21 cellular contexts compared by ENCODE assay signal in genomic region chr7:14432936-14433335, GRCh38.
"Had no signal": no experiment of that assay in that cellular context is flagged by ENCODE, and none has a peak within 500 bp of the region (broad histone marks: within the 10 kb centered on the region; RNA-seq: fewer than 3 reads in every experiment).

No MANE protein-coding gene starts in this region.

- H3K4me1 ChIP-seq: sigmoid colon, upper lobe of right lung had no signal

- H3K27ac ChIP-seq: coronary artery, sigmoid colon, thoracic aorta, upper lobe of right lung had no signal

- H3K27me3 Mint-ChIP-seq: activated CD4-positive, alpha-beta T cell treated with anti-CD3 and anti-CD28 coated beads, Interleukin-2, amount 10 ng/mL, durations not matched to agents 7 days and 5 days; activated naive CD8-positive, alpha-beta T cell; brain; central memory CD8-positive, alpha-beta T cell; natural killer cell treated with Interleukin-12 subunit alpha and Interleukin-12 subunit beta and Interleukin-15 and Interleukin-18, amount 100 ng/mL, for 72 hours had no signal

- DNase-seq: activated CD4-positive, alpha-beta T cell treated with anti-CD3 and anti-CD28 coated beads, Interleukin-2, amount 10 ng/mL, durations not matched to agents 7 days and 5 days; activated CD4-positive, CD25-positive, alpha-beta regulatory T cell; activated CD8-positive, alpha-beta memory T cell treated with anti-CD3 and anti-CD28 coated beads, Interleukin-2, amount 50 U/mL, for 48 hours; activated gamma-delta T cell treated with Interleukin-2 at 50 U/mL for 16 hours; amygdala; effector memory CD4-positive, alpha-beta T cell; foreskin melanocyte; head of caudate nucleus; mammary epithelial cell; mucosa of descending colon; sigmoid colon; stimulated activated CD4-positive, alpha-beta T cell treated with anti-CD3 and anti-CD28 coated beads, Interleukin-12 subunit alpha, Interleukin-12 subunit beta, amount 100 ng/mL, for 4 hours; stimulated activated CD4-positive, alpha-beta T cell treated with anti-CD3 and anti-CD28 coated beads, Interleukin-2, amount 100 ng/mL, for 24 hours; SW 1271; upper lobe of right lung had no signal

- H3K27me3 ChIP-seq: sigmoid colon, upper lobe of right lung had no signal

- H3K36me3 Mint-ChIP-seq: activated naive CD8-positive, alpha-beta T cell had no signal

- H3K9me3 ChIP-seq: mucosa of descending colon, sigmoid colon, thoracic aorta, upper lobe of right lung had no signal

- H3K4me1 Mint-ChIP-seq: activated CD4-positive, alpha-beta T cell treated with anti-CD3 and anti-CD28 coated beads, Interleukin-2, amount 10 ng/mL, durations not matched to agents 7 days and 5 days; central memory CD8-positive, alpha-beta T cell had no signal

- H3K36me3 ChIP-seq: sigmoid colon, thoracic aorta, upper lobe of right lung had no signal

- H3K27ac Mint-ChIP-seq: activated CD4-positive, alpha-beta T cell treated with anti-CD3 and anti-CD28 coated beads, Interleukin-2, amount 10 ng/mL, durations not matched to agents 7 days and 5 days; activated naive CD8-positive, alpha-beta T cell; brain; natural killer cell treated with Interleukin-12 subunit alpha and Interleukin-12 subunit beta and Interleukin-15 and Interleukin-18, amount 100 ng/mL, for 72 hours had no signal

- H3K9me3 Mint-ChIP-seq: activated CD4-positive, alpha-beta T cell treated with anti-CD3 and anti-CD28 coated beads, Interleukin-2, amount 10 ng/mL, durations not matched to agents 7 days and 5 days; central memory CD8-positive, alpha-beta T cell had no signal

- H3K4me3 Mint-ChIP-seq: activated CD4-positive, alpha-beta T cell treated with anti-CD3 and anti-CD28 coated beads, Interleukin-2, amount 10 ng/mL, durations not matched to agents 7 days and 5 days; activated naive CD8-positive, alpha-beta T cell; brain; central memory CD8-positive, alpha-beta T cell; natural killer cell treated with Interleukin-12 subunit alpha and Interleukin-12 subunit beta and Interleukin-15 and Interleukin-18, amount 100 ng/mL, for 72 hours had no signal

- H3K4me3 ChIP-seq: coronary artery, mucosa of descending colon, sigmoid colon, thoracic aorta, upper lobe of right lung had no signal
